Comparison of ENCODE assay signal across 9 cellular contexts in genomic region chr4:61200991-61201526, GRCh38. TPM values are rescaled to one million over a fixed set of nuclear protein-coding genes. Genes with fewer than 3 reads are reported as not detected.
DNase-seq lines count a peak whose midpoint lies in the region; ATAC-seq and TF ChIP-seq lines count a peak whose summit lies in the region.
"Had no signal": no experiment of that assay in that cellular context is flagged by ENCODE, and none has a peak within 500 bp of the region (broad histone marks: within the 10 kb centered on the region; RNA-seq: fewer than 3 reads in every experiment).

No MANE protein-coding gene starts in this region.

- no peak for TF ChIP-seq EP300 in stomach (IDR thresholded peaks at IDR 0.05)

- DNase-seq in NCI-H526 (lab: John Stamatoyannopoulos, UW) (peak; percentile 14 to 51), NCI-H526 treated with DMSO at 0.1 percent for 48 hours (lab: John Stamatoyannopoulos, UW) (no peak), brain microvascular endothelial cell (peak; percentile 45), iris pigment epithelial cell (ENCODE audit: low read depth) (peak; percentile 23), stomach (no peak)

- TF ChIP-seq CTCF in brain microvascular endothelial cell (IDR thresholded peaks at IDR 0.05; ENCODE audit: low read depth, low read length, missing control alignments) (no peak), stomach (IDR thresholded peaks at IDR 0.05) (no peak)

- 1 to 2% (median 2%) methylated on average over 30 to 31 of the region's 31 CpGs for WGBS in stomach, 5 donors

- H3K36me3 ChIP-seq in brain microvascular endothelial cell (replicated peaks): no peaks in the 10 kb centered on the region
- no peaks in the 10 kb centered on the region for H3K36me3 ChIP-seq in stomach

- intact Hi-C loops in stomach (cut with DNase I; ENCODE audit: low total_unique reads): no loop called here

- no peak for TF ChIP-seq POLR2A in stomach (IDR thresholded peaks at IDR 0.05)

- H3K27ac ChIP-seq in brain microvascular endothelial cell: no peak overlapping the region
- peak overlapping the region; percentile 36 to 81 (median 71) for H3K27ac ChIP-seq in stomach
- H3K27ac ChIP-seq: C4-2B had no signal

- ATAC-seq in GM21723 (IDR thresholded peaks at IDR 0.05; ENCODE audit: unreplicated experiment): no peak
- ATAC-seq in HG03139 (IDR thresholded peaks at IDR 0.05; ENCODE audit: unreplicated experiment): no peak
- ATAC-seq in GM19467 (IDR thresholded peaks at IDR 0.05; ENCODE audit: unreplicated experiment): no peak

- in situ Hi-C loops in brain microvascular endothelial cell (cut with HindIII; ENCODE audit: low pct_ligation_motif_present, low sequenced_read_pairs): no loop called here

- H3K27me3 ChIP-seq in brain microvascular endothelial cell (replicated peaks) (no peaks in the 10 kb centered on the region), stomach (peaks cover 0 to 59% (median 39%) of the 10 kb centered on the region in 3 donors)

- H3K4me1 ChIP-seq in stomach: peaks cover 5 to 40% (median 35%) of the 10 kb centered on the region in 4 donors

- H3K9me3 ChIP-seq in stomach: no peaks in the 10 kb centered on the region

- H3K4me3 ChIP-seq in brain microvascular endothelial cell (ENCODE audit: low read depth, low read length): peak overlapping the region; percentile 66
- H3K4me3 ChIP-seq in stomach: peak overlapping the region; percentile 51 to 89 (median 68)

RNA-seq across cellular contexts. Expression of gene ADGRL3, which starts 0.9 kb away (rescaled TPM):
- 100 to 1,000 TPM in 1 of 5 donors, 10 to 100 TPM in 2, 1 to 10 TPM in 2; 1.3 to 109 (median 11.7) TPM for total RNA-seq in stomach
- polyA plus RNA-seq in stomach: 1 to 10 TPM in 1 of 3 donors, under 1 TPM in 2; 0.48 to 2.0 (median 0.81) TPM

Comparison
In these comparisons a context has a peak if more than half of its experiments do, and no peak if none do; other contexts are left out.
1. DNase-seq: peak in NCI-H526 (2 of 2), brain microvascular endothelial cell (single experiment) and iris pigment epithelial cell (single experiment); none in NCI-H526 treated with DMSO at 0.1 percent for 48 hours (single experiment) and stomach (single experiment).